Comparison of ENCODE assay signal across 19 cellular contexts in the genomic region with DNA sequence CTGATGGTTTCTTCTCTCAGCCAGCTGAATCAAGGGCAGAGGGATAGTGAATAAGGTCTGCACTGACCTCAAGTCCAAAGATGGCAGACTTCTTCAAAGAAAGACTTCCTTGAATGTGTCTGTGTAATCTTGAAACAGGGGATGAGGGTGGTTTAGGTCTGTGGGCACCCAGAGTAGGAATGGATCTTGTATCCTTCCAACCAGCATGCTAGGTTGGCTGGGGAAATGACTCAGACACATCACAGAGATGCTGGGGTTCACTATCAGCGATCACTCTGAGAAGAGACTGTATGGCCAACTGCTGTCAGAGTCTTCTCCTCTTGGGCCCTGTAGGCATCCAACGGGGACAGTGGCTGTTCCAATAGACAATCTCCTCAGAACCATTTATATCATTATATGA.
"Had no signal": no experiment of that assay in that cellular context is flagged by ENCODE, and none has a peak within 500 bp of the region (broad histone marks: within the 10 kb centered on the region; RNA-seq: fewer than 3 reads in every experiment).

No MANE protein-coding gene starts in this region.

- H3K4me3 Mint-ChIP-seq: naive B cell, nephron had no signal

- H3K27ac ChIP-seq: coronary artery, heart left ventricle, ovary, right atrium auricular region, sigmoid colon, skin epidermis, tibial artery, upper lobe of left lung, uterus had no signal

- H3K4me1 ChIP-seq: sigmoid colon, tibial artery, upper lobe of left lung, uterus had no signal

- DNase-seq: effector CD4-positive, alpha-beta T cell; heart left ventricle; hippocampal formation; left colon; left ventricle myocardium superior; mesenchymal stem cell; naive B cell; ovary; sigmoid colon; stimulated activated CD4-positive, alpha-beta T cell treated with anti-CD3 and anti-CD28 coated beads, Interleukin-12 subunit alpha, Interleukin-12 subunit beta, amount 100 ng/mL, for 4 hours; stimulated activated naive CD4-positive, alpha-beta T cell treated with Interleukin-2 at 50 U/mL for 16 hours; tibial artery; upper lobe of left lung; uterus had no signal

- H3K9me3 ChIP-seq: heart left ventricle, ovary, right atrium auricular region, sigmoid colon, tibial artery, upper lobe of left lung, uterus had no signal

- H3K27ac Mint-ChIP-seq: naive B cell had no signal

- H3K36me3 Mint-ChIP-seq: naive B cell had no signal

- H3K4me3 ChIP-seq: coronary artery, heart left ventricle, lung, ovary, right atrium auricular region, sigmoid colon, skin epidermis, tibial artery, upper lobe of left lung, uterus had no signal

- H3K27me3 Mint-ChIP-seq: naive B cell had no signal

- H3K9me3 Mint-ChIP-seq: nephron had no signal

- ATAC-seq: heart left ventricle, left colon, left ventricle myocardium superior had no signal

- H3K36me3 ChIP-seq: heart left ventricle, ovary, right atrium auricular region, sigmoid colon, tibial artery, upper lobe of left lung, uterus had no signal

- H3K27me3 ChIP-seq: heart left ventricle, ovary, right atrium auricular region, sigmoid colon, tibial artery, upper lobe of left lung, uterus had no signal
